Comparison of ENCODE assay signal across 35 cellular contexts in the genomic region with DNA sequence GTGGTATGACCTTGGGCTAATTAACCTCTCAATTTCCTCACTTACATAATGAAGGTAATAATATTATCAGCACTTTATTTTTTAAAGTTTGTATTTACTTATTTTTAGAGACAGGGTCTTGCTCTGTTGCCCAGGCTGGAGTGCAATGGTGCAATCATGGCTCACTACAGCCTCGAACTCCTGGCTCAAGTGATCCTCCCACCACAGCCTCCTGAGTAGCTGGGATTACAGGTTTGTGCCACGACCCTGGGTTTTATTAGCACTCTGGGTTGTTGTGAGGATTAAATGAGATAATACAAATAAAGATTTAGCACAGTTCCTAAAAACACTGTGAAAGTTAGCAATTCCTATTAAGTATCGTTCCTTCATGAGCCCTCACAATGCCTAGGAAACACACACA. TPM values are rescaled to one million over a fixed set of nuclear protein-coding genes. Genes with fewer than 3 reads are reported as not detected.
DNase-seq lines count a peak whose midpoint lies in the region; ATAC-seq, FAIRE-seq and TF ChIP-seq lines count a peak whose summit lies in the region.
"Had no signal": no experiment of that assay in that cellular context is flagged by ENCODE, and none has a peak within 500 bp of the region (broad histone marks: within the 10 kb centered on the region; RNA-seq: fewer than 3 reads in every experiment).

No MANE protein-coding gene starts in this region.

- H3K27ac ChIP-seq in right atrium auricular region (no peak overlapping the region), HEK293 (ENCODE audit: extremely low read depth, low read depth, low read length) (no peak overlapping the region), K562 (ENCODE audit: extremely low read depth, low read depth, low read length) (no peak overlapping the region), trophoblast cell (ENCODE audit: low read depth, low read length) (no peak overlapping the region)
- H3K27ac ChIP-seq: 22Rv1; A549; BLaER1; BLaER1 treated with 17β-estradiol and CSF1 and Interleukin-3, amounts not matched to agents 10 nM and 100 nM; C4-2B had no signal

- no peak overlapping the region for H3K14ac ChIP-seq in trophoblast cell (ENCODE audit: low read length)

- H4K12ac ChIP-seq in trophoblast cell (ENCODE audit: low read depth, low read length): no peak overlapping the region

- H3K4ac ChIP-seq in trophoblast cell (ENCODE audit: low read depth, low read length): no peak overlapping the region

- in situ Hi-C loops in K562 (cut with MboI): no loop called here

- no peaks in the 10 kb centered on the region for H3K9me1 ChIP-seq in K562 (ENCODE audit: control insufficient read depth, insufficient read depth, low read length)

- intact Hi-C loops in left ventricle myocardium superior (cut with micrococcal nuclease) (no loop called here), K562 (cut with micrococcal nuclease) (no loop called here)

- H2AK5ac ChIP-seq in trophoblast cell (ENCODE audit: low read length): no peak overlapping the region

- peak; percentile 9 for DNase-seq in right atrium auricular region (ENCODE audit: low spot score)
- no peak for DNase-seq in left ventricle myocardium superior
- DNase-seq in K562 (ENCODE audit: extremely low read depth in 1 of 4, low spot score in 3 of 4): no peak
- no peak for DNase-seq in trophoblast cell
- DNase-seq in NCI-H69 (lab: John Stamatoyannopoulos, UW): no peak
- no peak for DNase-seq in activated CD8-positive, alpha-beta memory T cell treated with anti-CD3 and anti-CD28 coated beads, Interleukin-2, amount 50 U/mL, for 48 hours
- DNase-seq: 8988T; ACHN; AML-193; BE2C; C1 segment of cervical spinal cord; Calu3; CD4-positive, alpha-beta memory T cell; CD4-positive, alpha-beta T cell; CD4-positive, CD25-positive, alpha-beta regulatory T cell; CD8-positive, alpha-beta memory T cell; CD8-positive, alpha-beta T cell; COR-L47; DMS 273 treated with DMSO at 0.1 percent for 48 hours; DMS153; DMS53; DMS79; DMS79 treated with DMSO at 0.1 percent for 48 hours; DND-41; EL had no signal

- TF ChIP-seq POLR2A in K562 (conservative IDR thresholded peaks at IDR 0.05): no peak

- no peak overlapping the region for H4K8ac ChIP-seq in trophoblast cell (ENCODE audit: low read depth, low read length)

- H4K91ac ChIP-seq in trophoblast cell (ENCODE audit: low read depth, low read length): peak overlapping the region; percentile 47

- POLR2A ChIA-PET in HEK293 (lab: Yijun Ruan, JAX): no interaction called here
- POLR2A ChIA-PET in K562 (lab: Yijun Ruan, JAX): no interaction called here

- H2AFZ ChIP-seq in K562 (ENCODE audit: low read depth, low read length): no peak overlapping the region
- no peak overlapping the region for H2AFZ ChIP-seq in trophoblast cell (ENCODE audit: insufficient read depth, low read length, poor library complexity)

- H2BK5ac ChIP-seq in trophoblast cell (ENCODE audit: low read depth, low read length, poor library complexity): no peak overlapping the region

- no peak for FAIRE-seq in K562 (lab: Jason Lieb, UNC)
- FAIRE-seq: A204.1, A549, D721Med had no signal

- no peaks in the 10 kb centered on the region for H3K79me2 ChIP-seq in K562 (ENCODE audit: control insufficient read depth, insufficient read depth, low read length)
- no peaks in the 10 kb centered on the region for H3K79me2 ChIP-seq in trophoblast cell (ENCODE audit: control insufficient read depth, insufficient read depth, low read length, poor library complexity)

- TF ChIP-seq CTCF in right atrium auricular region (IDR thresholded peaks at IDR 0.05) (no peak), HEK293 (tag by site-specific recombination; IDR thresholded peaks at IDR 0.05) (no peak), K562 (IDR thresholded peaks at IDR 0.05 in 2 of 3, conservative IDR thresholded peaks at IDR 0.05 in 1 of 3; ENCODE audit: insufficient read depth in 2 of 3, low read depth in 1 of 3, low read length in 3 of 3) (no peak)

- H3K4me3 ChIP-seq in right atrium auricular region (no peak overlapping the region), HEK293 (ENCODE audit: low read depth, low read length) (no peak overlapping the region), K562 (no peak overlapping the region), trophoblast cell (ENCODE audit: low read depth, low read length) (no peak overlapping the region)
- H3K4me3 ChIP-seq: A549; BLaER1; BLaER1 treated with 17β-estradiol and CSF1 and Interleukin-3, amounts not matched to agents 10 nM and 100 nM had no signal

- no peak overlapping the region for H2BK12ac ChIP-seq in trophoblast cell (ENCODE audit: low read length)

- CTCF ChIA-PET in HEK293 (lab: Yijun Ruan, JAX): interaction anchor here (0.5 kb wide), 1 partner anchor 186 kb away, joined by 3 read pairs; no protein-coding TSS in a partner anchor
- CTCF ChIA-PET in K562 (lab: Yijun Ruan, JAX; ENCODE audit: low intra/inter-chr PET ratio): no interaction called here

- no peak for TF ChIP-seq EP300 in K562 (IDR thresholded peaks at IDR 0.05; ENCODE audit: low read length)

- no TSS peak for BruUV-seq in K562 (replicated peaks; lab: Mats Ljungman, UMichigan)

- no peak overlapping the region for H2BK120ac ChIP-seq in trophoblast cell (ENCODE audit: insufficient read depth, low read length, poor library complexity)

- WGBS in K562 (ENCODE audit: insufficient coverage, low coverage, missing lambda C conversion rate): 55% methylated on average over 3 of the region's 3 CpGs
- no CpG with 5 or more reads among the region's 3 CpGs for WGBS in trophoblast cell (ENCODE audit: extremely low coverage, insufficient coverage, insufficient read length)

- H3K9me3 ChIP-seq in right atrium auricular region (no peaks in the 10 kb centered on the region), HEK293 (ENCODE audit: control insufficient read depth, insufficient read depth, low read depth, low read length) (no peaks in the 10 kb centered on the region), K562 (replicated peaks; ENCODE audit: control insufficient read depth, insufficient read depth, low read depth, low read length) (no peaks in the 10 kb centered on the region), trophoblast cell (ENCODE audit: insufficient read depth, low read depth, low read length) (no peaks in the 10 kb centered on the region)
- H3K9me3 ChIP-seq: A549; BE2C; BLaER1; BLaER1 treated with 17β-estradiol and CSF1 and Interleukin-3, amounts not matched to agents 10 nM and 100 nM; Caco-2 had no signal

- no peak overlapping the region for H3K23ac ChIP-seq in trophoblast cell (ENCODE audit: low read length)

- H3K4me2 ChIP-seq in K562 (ENCODE audit: insufficient read depth, low read length) (no peak overlapping the region), trophoblast cell (ENCODE audit: low read length) (no peak overlapping the region)
- H3K4me2 ChIP-seq: A549; BLaER1; BLaER1 treated with 17β-estradiol and CSF1 and Interleukin-3, amounts not matched to agents 10 nM and 100 nM had no signal

- no peaks in the 10 kb centered on the region for H4K20me1 ChIP-seq in K562 (replicated peaks; ENCODE audit: control insufficient read depth, insufficient read depth, low read length)
- H4K20me1 ChIP-seq: BLaER1; BLaER1 treated with 17β-estradiol and CSF1 and Interleukin-3, amounts not matched to agents 10 nM and 100 nM had no signal

- H3K36me3 ChIP-seq in right atrium auricular region (no peaks in the 10 kb centered on the region), HEK293 (ENCODE audit: control insufficient read depth in 2 of 2, insufficient read depth in 1 of 2, low read length in 2 of 2) (no peaks in the 10 kb centered on the region), K562 (ENCODE audit: control insufficient read depth, insufficient read depth, low read length) (no peaks in the 10 kb centered on the region), trophoblast cell (ENCODE audit: control insufficient read depth in 1 of 2, insufficient read depth in 2 of 2, low read length in 2 of 2) (no peaks in the 10 kb centered on the region)
- H3K36me3 ChIP-seq: BE2C; BLaER1; BLaER1 treated with 17β-estradiol and CSF1 and Interleukin-3, amounts not matched to agents 10 nM and 100 nM had no signal

- no peak overlapping the region for H3K9ac ChIP-seq in K562 (ENCODE audit: insufficient read depth in 1 of 2, low read depth in 2 of 2, low read length in 2 of 2)
- H3K9ac ChIP-seq in trophoblast cell (ENCODE audit: low read length): no peak overlapping the region
- H3K9ac ChIP-seq: BLaER1; BLaER1 treated with 17β-estradiol and CSF1 and Interleukin-3, amounts not matched to agents 10 nM and 100 nM had no signal

- H3K27me3 ChIP-seq in right atrium auricular region (no peaks in the 10 kb centered on the region), K562 (ENCODE audit: control insufficient read depth in 2 of 2, insufficient read depth in 2 of 2, low read length in 2 of 2) (no peaks in the 10 kb centered on the region), trophoblast cell (ENCODE audit: insufficient read depth, low read length) (no peaks in the 10 kb centered on the region)
- H3K27me3 ChIP-seq: BE2C; BLaER1; BLaER1 treated with 17β-estradiol and CSF1 and Interleukin-3, amounts not matched to agents 10 nM and 100 nM had no signal

- TF ChIP-seq RAD21 in K562 (CRISPR knock-in tag; conservative IDR thresholded peaks at IDR 0.05 in 1 of 2, IDR thresholded peaks at IDR 0.05 in 1 of 2): no peak

- ATAC-seq in left ventricle myocardium superior (no peak), K562 (no peak), GM19467 (IDR thresholded peaks at IDR 0.05; ENCODE audit: unreplicated experiment) (no peak)
- ATAC-seq: A549; CD8-positive, alpha-beta T cell had no signal

- peaks cover 0 to 3% of the 10 kb centered on the region in 2 donors for H3K4me1 ChIP-seq in right atrium auricular region
- peaks cover 4% of the 10 kb centered on the region for H3K4me1 ChIP-seq in HEK293 (ENCODE audit: control insufficient read depth, insufficient read depth, low read length)
- H3K4me1 ChIP-seq in K562 (replicated peaks in 1 of 2; ENCODE audit: control insufficient read depth in 2 of 2, insufficient read depth in 2 of 2, low read length in 2 of 2): no peaks in the 10 kb centered on the region; a peak in 1 of 5 replicates
- H3K4me1 ChIP-seq in trophoblast cell (ENCODE audit: control insufficient read depth in 1 of 2, insufficient read depth in 2 of 2, low read length in 2 of 2): peaks cover 0 to 2% of the 10 kb centered on the region in 2 experiments

- H3K18ac ChIP-seq in trophoblast cell (ENCODE audit: low read length): no peak overlapping the region

- peaks cover 3% of the 10 kb centered on the region for H3K79me1 ChIP-seq in trophoblast cell (ENCODE audit: low read length)

RNA-seq across cellular contexts. Expression of gene BAMBI, which starts 14.7 kb away (rescaled TPM):
- 10 to 100 TPM; 61.1 to 92.7 TPM for total RNA-seq in right atrium auricular region
- total RNA-seq in left ventricle myocardium superior: 12.5 TPM
- 24.8 and 28.2 TPM in 2 replicates for total RNA-seq in K562 (2011; cell fraction: chromatin; rRNA removed; ENCODE audit: low replicate concordance)
- 17.6 and 25.8 TPM in 2 replicates for total RNA-seq in K562 (2011; cell fraction: nucleolus; rRNA removed)
- total RNA-seq in K562 (2011; cell fraction: nucleoplasm; rRNA removed): 17.6 and 19.4 TPM in 2 replicates
- total RNA-seq in K562 (2014; rRNA removed): 21.8 TPM in 2 replicates
- total RNA-seq in K562 (2014; rRNA removed; fragmentation: Illumina TruSeq; extraction: Trizol): 13.5 and 14.8 TPM in 2 replicates
- total RNA-seq in K562 (2015; rRNA removed; fragmentation: Illumina TruSeq; extraction: Trizol): 18.9 and 19.2 TPM in 2 replicates
- 18.7 and 20.1 TPM in 2 replicates for total RNA-seq in K562 (2021)
- 7.2 and 7.7 TPM in 2 replicates for polyA plus RNA-seq in K562 (2011; rRNA removed)
- 6.9 and 11.4 TPM in 2 replicates for polyA plus RNA-seq in K562 (2011; cell fraction: cytosol; rRNA removed)
- polyA plus RNA-seq in K562 (2011; cell fraction: nucleus; rRNA removed): 21.3 and 26.7 TPM in 2 replicates
- 13.5 and 15.2 TPM in 2 replicates for polyA plus RNA-seq in K562 (2012)
- polyA plus RNA-seq in K562 (2014; fragmentation: Illumina TruSeq; extraction: Trizol): 10.9 and 11.6 TPM in 2 replicates
- polyA plus RNA-seq in K562 (2014; fragmentation: Nextera tagmentation; extraction: Ambion mirVana): 1 to 10 TPM; 2.0 to 2.9 TPM
- polyA plus RNA-seq in K562 (2014; rRNA removed): 13.2 and 13.6 TPM in 2 replicates
- polyA minus RNA-seq in K562 (2011; rRNA and poly(A)+ RNA removed): 6.0 and 6.4 TPM in 2 replicates
- 4.6 and 6.2 TPM in 2 replicates for polyA minus RNA-seq in K562 (2011; cell fraction: cytosol; rRNA and poly(A)+ RNA removed)
- polyA minus RNA-seq in K562 (2011; cell fraction: nucleus; rRNA and poly(A)+ RNA removed): 9.3 and 13.3 TPM in 2 replicates
- polyA plus RNA-seq in trophoblast cell (2013): 372 and 404 TPM in 2 replicates
